ENCODE assay signal across 22 cellular contexts in genomic region chr4:147727476-147728028, GRCh38. TPM values are rescaled to one million over a fixed set of nuclear protein-coding genes. Genes with fewer than 3 reads are reported as not detected.
DNase-seq lines count a peak whose midpoint lies in the region; ATAC-seq, FAIRE-seq and TF ChIP-seq lines count a peak whose summit lies in the region.
"Had no signal": no experiment of that assay in that cellular context is flagged by ENCODE, and none has a peak within 500 bp of the region (broad histone marks: within the 10 kb centered on the region; RNA-seq: fewer than 3 reads in every experiment).

No MANE protein-coding gene starts in this region.

- TF ChIP-seq CTCF in MCF 10A (IDR thresholded peaks at IDR 0.05; ENCODE audit: unreplicated experiment) (no peak), breast epithelium (IDR thresholded peaks at IDR 0.05) (no peak), mammary epithelial cell (conservative IDR thresholded peaks at IDR 0.05 in 1 of 2, IDR thresholded peaks at IDR 0.05 in 1 of 2; ENCODE audit: extremely low read depth in 1 of 2, insufficient read depth in 1 of 2, low read depth in 1 of 2, low read length in 2 of 2) (no peak), keratinocyte (optimal IDR thresholded peaks at IDR 0.05 in 1 of 3, IDR thresholded peaks at IDR 0.05 in 1 of 3, conservative IDR thresholded peaks at IDR 0.05 in 1 of 3; ENCODE audit: extremely low read depth in 1 of 3, insufficient read depth in 2 of 3, low read length in 3 of 3) (no peak), dorsolateral prefrontal cortex (IDR thresholded peaks at IDR 0.05 in 54 of 56, conservative IDR thresholded peaks at IDR 0.05 in 2 of 56; ENCODE audit: low read depth in 1 of 56, partially characterized antibody in 56 of 56) (no peak)

- no peaks in the 10 kb centered on the region for H3K9me3 Mint-ChIP-seq in MCF 10A (ENCODE audit: unreplicated experiment)
- H3K9me3 Mint-ChIP-seq: CD8-positive, alpha-beta T cell had no signal

- POLR2A ChIA-PET in MCF 10A (lab: Yijun Ruan, JAX): interaction anchor here (0.7 to 1.4 kb wide), 3 partner anchors 13 to 109 kb away, joined by 3 to 4 read pairs (median 3); no protein-coding TSS in a partner anchor

- H3K36me3 Mint-ChIP-seq in MCF 10A (ENCODE audit: insufficient read depth, unreplicated experiment): no peaks in the 10 kb centered on the region

- H3K27ac Mint-ChIP-seq in MCF 10A (ENCODE audit: low read depth, unreplicated experiment): no peak overlapping the region
- H3K27ac Mint-ChIP-seq: CD8-positive, alpha-beta T cell had no signal

- no peak for ATAC-seq in HG02981 (IDR thresholded peaks at IDR 0.05; ENCODE audit: unreplicated experiment)
- ATAC-seq: CD8-positive, alpha-beta T cell had no signal

- H3K9me3 ChIP-seq in breast epithelium (no peaks in the 10 kb centered on the region), mammary epithelial cell (replicated peaks; ENCODE audit: insufficient read depth, low read length) (no peaks in the 10 kb centered on the region), keratinocyte (ENCODE audit: control insufficient read depth, low read depth, low read length) (no peaks in the 10 kb centered on the region)
- H3K9me3 ChIP-seq: MG63 had no signal

- in situ Hi-C loops in mammary epithelial cell (cut with MboI; ENCODE audit: low sequenced_read_pairs in 2 of 2): no loop called here

- no peaks in the 10 kb centered on the region for H3K9me1 ChIP-seq in keratinocyte (ENCODE audit: control insufficient read depth, extremely low read depth, insufficient read depth, low read length)

- dilution Hi-C loops in mammary epithelial cell (cut with HindIII; ENCODE audit: low sequenced_read_pairs) (no loop called here), keratinocyte (cut with MboI; ENCODE audit: extremely low pct_ligation_motif_present, low sequenced_read_pairs) (no loop called here)

- no peak overlapping the region for H3K9ac ChIP-seq in mammary epithelial cell (ENCODE audit: insufficient read depth, low read length)
- H3K9ac ChIP-seq in keratinocyte (ENCODE audit: control insufficient read depth, extremely low read depth, insufficient read depth, low read length): no peak overlapping the region

- intact Hi-C loops in MCF 10A (cut with micrococcal nuclease) (no loop called here), breast epithelium (cut with DNase I; ENCODE audit: low total_unique reads) (no loop called here), mammary epithelial cell (cut with micrococcal nuclease) (no loop called here), dorsolateral prefrontal cortex (cut with DNase I) (no loop called here)

- H3K27ac ChIP-seq in breast epithelium: no peak overlapping the region
- no peak overlapping the region for H3K27ac ChIP-seq in mammary epithelial cell (ENCODE audit: insufficient read depth, low read depth, low read length)
- H3K27ac ChIP-seq in keratinocyte (ENCODE audit: control insufficient read depth, insufficient read depth, low read length): no peak overlapping the region
- no peak overlapping the region for H3K27ac ChIP-seq in dorsolateral prefrontal cortex
- H3K27ac ChIP-seq: SK-N-MC had no signal

- DNase-seq in MCF 10A (ENCODE audit: unreplicated experiment) (peak; percentile 46), breast epithelium (ENCODE audit: low spot score in 2 of 2) (no peak), mammary epithelial cell (peak; percentile 74), keratinocyte (ENCODE audit: low read depth, low spot score) (no peak), dorsolateral prefrontal cortex (no peak)
- no peak for DNase-seq in activated CD4-positive, alpha-beta T cell treated with anti-CD3 and anti-CD28 coated beads for 1 hour
- DNase-seq: 8988T; AML-193; C1 segment of cervical spinal cord; CD8-positive, alpha-beta T cell; DMS153; Kasumi-1; MG63; NCI-H1417 treated with DMSO at 0.1 percent for 48 hours; NCI-H187 treated with DMSO at 0.1 percent for 48 hours; NCI-H510A; SHP77 treated with DMSO at 0.1 percent for 48 hours had no signal

- H3K4me3 ChIP-seq in breast epithelium (no peak overlapping the region), mammary epithelial cell (replicated peaks in 1 of 3; ENCODE audit: insufficient read depth in 1 of 3, low read depth in 2 of 3, low read length in 3 of 3) (no peak overlapping the region), keratinocyte (ENCODE audit: control insufficient read depth in 2 of 3, extremely low read depth in 1 of 3, insufficient read depth in 2 of 3, low read depth in 1 of 3, low read length in 3 of 3) (no peak overlapping the region), dorsolateral prefrontal cortex (no peak overlapping the region)
- H3K4me3 ChIP-seq: MG63, SK-N-MC had no signal

- BruUV-seq in MCF 10A (replicated peaks; lab: Mats Ljungman, UMichigan) (no TSS peak), mammary epithelial cell (replicated peaks; lab: Mats Ljungman, UMichigan) (no TSS peak)

- H3K27me3 ChIP-seq in breast epithelium (no peaks in the 10 kb centered on the region), mammary epithelial cell (ENCODE audit: insufficient read depth, low read length) (no peaks in the 10 kb centered on the region), keratinocyte (ENCODE audit: control insufficient read depth, extremely low read depth, insufficient read depth, low read length) (no peaks in the 10 kb centered on the region), dorsolateral prefrontal cortex (peaks cover 0 to 5% (median 0%) of the 10 kb centered on the region in 45 donors)
- H3K27me3 ChIP-seq: MG63 had no signal

- H3K27me3 Mint-ChIP-seq in MCF 10A (ENCODE audit: insufficient read depth, unreplicated experiment): no peaks in the 10 kb centered on the region

- H3K4me3 Mint-ChIP-seq in MCF 10A (ENCODE audit: unreplicated experiment): no peak overlapping the region
- H3K4me3 Mint-ChIP-seq: CD8-positive, alpha-beta T cell had no signal

- H4K20me1 ChIP-seq in mammary epithelial cell (ENCODE audit: insufficient read depth, low read length) (no peaks in the 10 kb centered on the region), keratinocyte (ENCODE audit: control insufficient read depth, extremely low read depth, insufficient read depth, low read length) (no peaks in the 10 kb centered on the region)

- no peak for TF ChIP-seq POLR2A in breast epithelium (IDR thresholded peaks at IDR 0.05)

- 100% methylated on average over 2 of the region's 2 CpGs for WGBS in mammary epithelial cell (ENCODE audit: low coverage, missing lambda C conversion rate)

- H3K36me3 ChIP-seq in breast epithelium (no peaks in the 10 kb centered on the region), mammary epithelial cell (ENCODE audit: insufficient read depth, low read length) (no peaks in the 10 kb centered on the region), keratinocyte (ENCODE audit: control insufficient read depth in 2 of 2, extremely low read depth in 1 of 2, insufficient read depth in 2 of 2, low read length in 2 of 2) (no peaks in the 10 kb centered on the region)
- H3K36me3 ChIP-seq: MG63 had no signal

- H2AFZ ChIP-seq in mammary epithelial cell (ENCODE audit: low read depth, low read length) (no peak overlapping the region), keratinocyte (ENCODE audit: control insufficient read depth, low read length) (no peak overlapping the region)

- CTCF ChIA-PET in MCF 10A (lab: Yijun Ruan, JAX): interaction anchor here (0.6 to 4.9 kb wide), 4 partner anchors 8 to 139 kb away, joined by 3 to 28 read pairs (median 4); no protein-coding TSS in a partner anchor
- CTCF ChIA-PET in mammary epithelial cell (lab: Charles Lee; ENCODE audit: low non-redundant PET): no interaction called here

- H3K4me2 ChIP-seq in mammary epithelial cell (ENCODE audit: insufficient read depth, low read depth, low read length) (no peak overlapping the region), keratinocyte (ENCODE audit: control insufficient read depth, extremely low read depth, insufficient read depth, low read depth, low read length) (no peak overlapping the region)

- peaks cover 12% of the 10 kb centered on the region for H3K4me1 Mint-ChIP-seq in MCF 10A (ENCODE audit: insufficient read depth, unreplicated experiment)

- H3K4me1 ChIP-seq in breast epithelium (no peaks in the 10 kb centered on the region), mammary epithelial cell (ENCODE audit: insufficient read depth, low read length) (peaks cover 12% of the 10 kb centered on the region), keratinocyte (ENCODE audit: control insufficient read depth, extremely low read depth, insufficient read depth, low read length) (peaks cover 15% of the 10 kb centered on the region)

- H3K79me2 ChIP-seq in mammary epithelial cell (ENCODE audit: insufficient read depth, low read length): peaks cover 6% of the 10 kb centered on the region
- H3K79me2 ChIP-seq in keratinocyte (ENCODE audit: control insufficient read depth, insufficient read depth, low read length): peaks cover 5% of the 10 kb centered on the region

- peak; percentile 89 for FAIRE-seq in keratinocyte (lab: Jason Lieb, UNC)
- FAIRE-seq: G401.6, GM18507, H1 had no signal

RNA-seq across cellular contexts. Expression of gene ARHGAP10, which starts 4.3 kb away (rescaled TPM):
- total RNA-seq in MCF 10A (2022) (22.4 and 24.6 TPM in 2 replicates), breast epithelium (100 to 1,000 TPM in 1 of 3 donors, 10 to 100 TPM in 2; 49.5 to 138 (median 62.6) TPM), mammary epithelial cell (10 to 100 TPM; 22.5 to 28.8 TPM), dorsolateral prefrontal cortex (10 to 100 TPM in 108 of 120 experiments, 1 to 10 TPM in 12; 6.8 to 26.3 (median 12.9) TPM)
- polyA plus RNA-seq in mammary epithelial cell (14.5 TPM), keratinocyte (12.2 to 18.7 TPM (median 17.7 TPM) in 3 replicates)
- polyA minus RNA-seq in mammary epithelial cell (35.8 TPM), keratinocyte (15.6 to 29.9 TPM (median 18.3 TPM) in 3 replicates)
- 20.1 TPM for polyA plus RNA-seq in keratinocyte (2011; ENCODE audit: low read depth)
- 14.4 and 14.5 TPM in 2 replicates for polyA plus RNA-seq in keratinocyte (2011; cell fraction: cytosol; rRNA removed)
- polyA plus RNA-seq in keratinocyte (2011; cell fraction: nucleus; rRNA removed): 20.8 and 23.0 TPM in 2 replicates
- polyA plus RNA-seq in keratinocyte (2012; ENCODE audit: low replicate concordance): 15.5 and 17.3 TPM in 2 replicates
- 9.4 TPM for polyA minus RNA-seq in keratinocyte (2011; cell fraction: cytosol; rRNA and poly(A)+ RNA removed)
- 25.6 and 42.8 TPM in 2 replicates for polyA minus RNA-seq in keratinocyte (2011; cell fraction: nucleus; rRNA and poly(A)+ RNA removed)

RNA-seq across cellular contexts. Expression of gene PRMT9, which starts 43.6 kb away (rescaled TPM):
- 6.1 and 8.4 TPM in 2 replicates for total RNA-seq in MCF 10A (2022)
- 10 to 100 TPM in 2 of 3 donors, 1 to 10 TPM in 1; 7.8 to 21.8 (median 10.5) TPM for total RNA-seq in breast epithelium
- total RNA-seq in mammary epithelial cell: 1 to 10 TPM; 8.0 to 9.8 TPM
- 4.3 TPM for polyA plus RNA-seq in mammary epithelial cell
- polyA minus RNA-seq in mammary epithelial cell: 4.0 TPM
- polyA plus RNA-seq in keratinocyte: 4.7 to 10.4 TPM (median 8.3 TPM) in 3 replicates
- polyA plus RNA-seq in keratinocyte (2011; ENCODE audit: low read depth): 15.5 TPM
- 3.4 and 8.9 TPM in 2 replicates for polyA plus RNA-seq in keratinocyte (2011; cell fraction: cytosol; rRNA removed)
- 15.4 and 16.5 TPM in 2 replicates for polyA plus RNA-seq in keratinocyte (2011; cell fraction: nucleus; rRNA removed)
- polyA plus RNA-seq in keratinocyte (2012; ENCODE audit: low replicate concordance): 4.6 and 5.6 TPM in 2 replicates
- 2.7 to 12.4 TPM (median 7.8 TPM) in 3 replicates for polyA minus RNA-seq in keratinocyte
- 4.4 TPM for polyA minus RNA-seq in keratinocyte (2011; cell fraction: cytosol; rRNA and poly(A)+ RNA removed)
- polyA minus RNA-seq in keratinocyte (2011; cell fraction: nucleus; rRNA and poly(A)+ RNA removed): 12.6 and 22.8 TPM in 2 replicates
- 10 to 100 TPM in 115 of 120 experiments, 1 to 10 TPM in 5; 6.9 to 20.4 (median 14.3) TPM for total RNA-seq in dorsolateral prefrontal cortex

Comparison
In these comparisons a context has a peak if more than half of its experiments do, and no peak if none do; other contexts are left out.
1. DNase-seq: peak in MCF 10A (single experiment) and mammary epithelial cell (single experiment); none in breast epithelium (0 of 2), keratinocyte (single experiment), activated CD4-positive, alpha-beta T cell treated with anti-CD3 and anti-CD28 coated beads for 1 hour (single experiment) and dorsolateral prefrontal cortex (0 of 10).